Comparison of ENCODE assay signal across 8 cellular contexts in the genomic region with DNA sequence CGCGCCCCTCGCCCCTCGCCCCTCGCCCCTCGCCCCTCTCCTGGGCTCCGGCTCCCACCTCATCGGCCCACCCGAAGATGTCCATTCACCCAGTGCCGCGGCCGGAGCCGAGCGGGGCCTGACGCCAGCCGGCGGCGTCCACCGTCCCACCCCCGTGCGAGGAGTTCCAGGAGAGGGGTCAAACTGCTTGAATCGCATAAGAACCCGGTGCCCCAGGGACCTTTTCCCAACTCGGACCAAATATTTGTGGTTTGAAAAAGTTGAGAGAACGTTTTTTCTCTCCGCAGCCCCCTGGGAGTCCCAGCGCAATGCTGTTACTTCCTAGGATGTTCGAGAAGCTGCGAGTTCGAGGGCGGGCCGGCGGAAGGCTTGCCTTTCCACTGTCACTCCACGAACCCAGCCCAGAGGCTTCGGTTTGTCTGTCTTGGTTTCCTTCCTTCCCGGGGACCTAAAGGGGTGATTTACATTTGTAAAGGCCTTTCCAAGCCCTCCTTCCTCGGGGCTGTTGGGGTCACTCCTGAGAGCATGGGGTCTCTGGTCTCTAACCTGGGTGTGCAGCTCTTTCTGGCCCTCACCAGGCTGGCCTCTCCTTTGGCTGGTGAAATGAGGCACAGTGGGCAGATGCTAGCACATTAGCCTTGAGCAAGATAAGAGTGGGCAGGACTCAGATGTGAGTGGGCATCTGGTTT. TPM values are rescaled to one million over a fixed set of nuclear protein-coding genes. Genes with fewer than 3 reads are reported as not detected.
DNase-seq lines count a peak whose midpoint lies in the region; ATAC-seq, FAIRE-seq and TF ChIP-seq lines count a peak whose summit lies in the region.

No MANE protein-coding gene starts in this region.

- DNase-seq in GM12891 (ENCODE audit: insufficient read length, low spot score) (no peak), adrenal gland (peak; percentile 24 to 75 (median 38)), left ventricle myocardium superior (peak; percentile 80), sciatic nerve (ENCODE audit: low spot score) (peak; percentile 85), HuH-7 (ENCODE audit: low spot score) (no peak), UCSD-AML1 (lab: John Stamatoyannopoulos, UW; ENCODE audit: unreplicated experiment) (no peak), cerebellar nuclear complex (lab: John Stamatoyannopoulos, UW) (no peak), AG20443 (ENCODE audit: low spot score) (no peak)

- ATAC-seq in left ventricle myocardium superior (peak; percentile 64), sciatic nerve (peak; percentile 75)

- no peaks in the 10 kb centered on the region for H3K9me3 ChIP-seq in adrenal gland (replicated peaks in 1 of 3)

- H3K4me1 ChIP-seq in adrenal gland (replicated peaks in 1 of 2) = peaks cover 10 to 21% of the 10 kb centered on the region in 2 donors

- no peak for TF ChIP-seq POLR2A in GM12891 (IDR thresholded peaks at IDR 0.05; ENCODE audit: low read depth, low read length)
- TF ChIP-seq POLR2A in adrenal gland (IDR thresholded peaks at IDR 0.05) = no peak

- H3K27ac ChIP-seq in adrenal gland = peak overlapping the region in 3 of 5 donors; percentile 50 to 84 (median 74)

- H3K36me3 ChIP-seq in adrenal gland (replicated peaks in 1 of 2) = no peaks in the 10 kb centered on the region

- peak; percentile 79 for FAIRE-seq in GM12891 (lab: Jason Lieb, UNC)

- TF ChIP-seq CTCF in adrenal gland (IDR thresholded peaks at IDR 0.05) = no peak

- 24 to 38% (median 31%) methylated on average over 16 to 37 of the region's 37 CpGs for WGBS in adrenal gland, 4 donors

- intact Hi-C loops in adrenal gland (cut with DNase I) (no loop called here), left ventricle myocardium superior (cut with micrococcal nuclease) (no loop called here), sciatic nerve (cut with DNase I) (no loop called here)

- H3K27me3 ChIP-seq in adrenal gland = no peaks in the 10 kb centered on the region

- peak overlapping the region in 2 of 4 donors; percentile 48 to 49 for H3K4me3 ChIP-seq in adrenal gland

TF ChIP-seq in GM12891, 5 proteins besides CTCF, POLR2A, EP300 and RAD21:
- TF ChIP-seq POLR2AphosphoS5 (IDR thresholded peaks at IDR 0.05; ENCODE audit: low read depth, low read length) (no peak), SPI1 (IDR thresholded peaks at IDR 0.05; ENCODE audit: low read depth, low read length) (no peak), POU2F2 (IDR thresholded peaks at IDR 0.05; ENCODE audit: low read depth, low read length) (no peak), PAX5 (IDR thresholded peaks at IDR 0.05; ENCODE audit: insufficient read depth, low read length, severe bottlenecking) (no peak), TAF1 (IDR thresholded peaks at IDR 0.05; ENCODE audit: low read depth, low read length) (no peak)

RNA-seq across cellular contexts. Expression of a gene that starts 38.0 kb away (rescaled TPM):
- 59.5 TPM for polyA plus RNA-seq in GM12891 (2012; ENCODE audit: low read depth, missing spikeins)
- total RNA-seq in adrenal gland (10 to 100 TPM; 29.9 to 61.7 (median 46.8) TPM), left ventricle myocardium superior (53.4 TPM), sciatic nerve (90.8 TPM)
- polyA plus RNA-seq in adrenal gland = 10 to 100 TPM in 2 of 3 donors, 1 to 10 TPM in 1; 9.6 to 34.1 (median 17.9) TPM

Comparison
In these comparisons a context has a peak if more than half of its experiments do, and no peak if none do; other contexts are left out.
1. DNase-seq: peak in adrenal gland (7 of 7), left ventricle myocardium superior (single experiment) and sciatic nerve (single experiment); none in GM12891 (single experiment), HuH-7 (single experiment), UCSD-AML1 (single experiment), cerebellar nuclear complex (0 of 2) and AG20443 (single experiment).